8 cellular contexts compared by ENCODE assay signal in the genomic region with DNA sequence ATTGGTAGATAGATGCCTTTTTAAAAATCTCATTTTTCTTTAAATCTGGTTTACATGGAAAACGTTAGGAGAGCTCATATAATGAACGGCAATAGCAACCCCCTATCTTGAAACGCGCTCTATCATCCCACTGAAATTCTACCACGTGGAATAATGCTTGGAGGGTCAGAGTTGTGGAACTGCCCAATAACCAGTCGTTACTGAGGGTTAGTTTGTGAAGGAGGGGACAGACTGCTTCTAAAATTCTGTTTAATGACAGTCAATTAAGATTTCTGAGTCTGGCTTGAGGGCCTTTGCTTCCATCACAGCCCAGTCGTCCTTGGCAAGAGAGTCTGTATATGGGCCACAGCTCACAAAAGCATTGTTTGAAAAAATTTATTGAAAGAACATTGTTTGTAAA. TPM values are rescaled to one million over a fixed set of nuclear protein-coding genes. Genes with fewer than 3 reads are reported as not detected.
DNase-seq lines count a peak whose midpoint lies in the region; ATAC-seq, FAIRE-seq and TF ChIP-seq lines count a peak whose summit lies in the region.
"Had no signal": no experiment of that assay in that cellular context is flagged by ENCODE, and none has a peak within 500 bp of the region (broad histone marks: within the 10 kb centered on the region; RNA-seq: fewer than 3 reads in every experiment).

No MANE protein-coding gene starts in this region.

- WGBS in right cardiac atrium, result 33% methylated on average over 7 of the region's 7 CpGs

- H4K20me1 ChIP-seq in SU-DHL-6 (ENCODE audit: low read depth, low read length) (peaks cover 5% of the 10 kb centered on the region; the same call in 1 of the 2 replicates), MM.1S (ENCODE audit: insufficient read depth, low read length) (no peaks in the 10 kb centered on the region)

- H3K4me1 ChIP-seq in right cardiac atrium (ENCODE audit: control insufficient read depth, insufficient read depth, low read length), result no peaks in the 10 kb centered on the region
- H3K4me1 ChIP-seq in skeletal muscle tissue (ENCODE audit: control insufficient read depth in 3 of 3, insufficient read depth in 3 of 3, low read length in 3 of 3), result peaks cover 0 to 7% (median 2%) of the 10 kb centered on the region in 3 donors
- H3K4me1 ChIP-seq in MM.1S (ENCODE audit: low read length), result peaks cover 19% of the 10 kb centered on the region

- H3K4me2 ChIP-seq in SU-DHL-6 (ENCODE audit: low read depth, low read length, poor library complexity, severe bottlenecking) (peak overlapping the region; percentile 93), MM.1S (ENCODE audit: low read depth, low read length) (no peak overlapping the region)

- intact Hi-C loops in right cardiac atrium (cut with DNase I), result no loop called here

- H3K27me3 ChIP-seq in SU-DHL-6 (ENCODE audit: low read length), result no peaks in the 10 kb centered on the region
- no peaks in the 10 kb centered on the region for H3K27me3 ChIP-seq in right cardiac atrium (ENCODE audit: control insufficient read depth, insufficient read depth)
- peaks cover 64 to 85% (median 64%) of the 10 kb centered on the region in 3 donors for H3K27me3 ChIP-seq in skeletal muscle tissue (ENCODE audit: control insufficient read depth in 3 of 3, insufficient read depth in 3 of 3, low read length in 3 of 3)
- peaks cover 16% of the 10 kb centered on the region; the same call in 1 of the 2 replicates for H3K27me3 ChIP-seq in MM.1S (replicated peaks; ENCODE audit: insufficient read depth, low read length)

- no peaks in the 10 kb centered on the region for H3K9me3 ChIP-seq in SU-DHL-6 (ENCODE audit: insufficient read depth, low read length)
- H3K9me3 ChIP-seq in right cardiac atrium (ENCODE audit: control insufficient read depth, low read length), result no peaks in the 10 kb centered on the region
- H3K9me3 ChIP-seq in skeletal muscle tissue (ENCODE audit: control insufficient read depth in 3 of 3, low read length in 3 of 3), result no peaks in the 10 kb centered on the region
- H3K9me3 ChIP-seq in MM.1S (replicated peaks; ENCODE audit: insufficient read depth, low read length), result no peaks in the 10 kb centered on the region

- no peak for TF ChIP-seq POLR2A in GM12891 (IDR thresholded peaks at IDR 0.05; ENCODE audit: low read depth, low read length)

- H3F3A ChIP-seq in SU-DHL-6 (ENCODE audit: insufficient read depth), result peaks cover 62% of the 10 kb centered on the region
- peaks cover 10% of the 10 kb centered on the region for H3F3A ChIP-seq in MM.1S (ENCODE audit: insufficient read depth, low read length)

- H3K9ac ChIP-seq in SU-DHL-6 (ENCODE audit: low read length), result peak overlapping the region; percentile 85
- H3K9ac ChIP-seq in skeletal muscle tissue (ENCODE audit: low read depth in 1 of 3, low read length in 3 of 3), result peak overlapping the region in 1 of 3 donors; percentile 54
- no peak overlapping the region for H3K9ac ChIP-seq in MM.1S (ENCODE audit: low read length)

- no peak for ATAC-seq in right cardiac atrium

- no peaks in the 10 kb centered on the region for H3K9me2 ChIP-seq in SU-DHL-6 (replicated peaks; ENCODE audit: insufficient read depth, low read length)
- H3K9me2 ChIP-seq in MM.1S (replicated peaks; ENCODE audit: insufficient read depth, low read length), result no peaks in the 10 kb centered on the region

- H3K4me3 ChIP-seq in SU-DHL-6 (ENCODE audit: insufficient read depth, low read length, poor library complexity, severe bottlenecking), result peak overlapping the region; percentile 89
- peak overlapping the region; percentile 42 for H3K4me3 ChIP-seq in right cardiac atrium (ENCODE audit: low read length)
- peak overlapping the region in 2 of 3 donors; percentile 55 to 60 for H3K4me3 ChIP-seq in skeletal muscle tissue (ENCODE audit: low read length in 3 of 3)
- no peak overlapping the region for H3K4me3 ChIP-seq in MM.1S (ENCODE audit: low read length)

- H3K79me2 ChIP-seq in SU-DHL-6 (ENCODE audit: insufficient read depth, low read length), result peaks cover 62% of the 10 kb centered on the region
- peaks cover 8% of the 10 kb centered on the region for H3K79me2 ChIP-seq in MM.1S (ENCODE audit: low read length)

- peak; percentile 16 for FAIRE-seq in GM12891 (lab: Jason Lieb, UNC)

- TF ChIP-seq CTCF in SU-DHL-6 (IDR thresholded peaks at IDR 0.05; ENCODE audit: insufficient read depth, low read length, poor library complexity, severe bottlenecking), result no peak
- TF ChIP-seq CTCF in MM.1S (IDR thresholded peaks at IDR 0.05; ENCODE audit: low read length), result no peak

- H3K36me3 ChIP-seq in SU-DHL-6 (ENCODE audit: low read length) (peaks cover 35% of the 10 kb centered on the region), skeletal muscle tissue (ENCODE audit: control insufficient read depth in 3 of 3, insufficient read depth in 3 of 3, low read length in 3 of 3) (no peaks in the 10 kb centered on the region), MM.1S (replicated peaks; ENCODE audit: insufficient read depth, low read length) (no peaks in the 10 kb centered on the region)

- H2AFZ ChIP-seq in SU-DHL-6 (ENCODE audit: low read depth, low read length, severe bottlenecking) (no peak overlapping the region), MM.1S (ENCODE audit: low read length) (no peak overlapping the region)

- H3K27ac ChIP-seq in SU-DHL-6 (ENCODE audit: low read depth, low read length) (peak overlapping the region; percentile 98), right cardiac atrium (ENCODE audit: low read length) (no peak overlapping the region), skeletal muscle tissue (ENCODE audit: low read depth, low read length) (no peak overlapping the region), MM.1S (ENCODE audit: low read length) (no peak overlapping the region)

- DNase-seq in GM12891 (ENCODE audit: insufficient read length, low spot score) (no peak), right cardiac atrium (no peak), MM.1S (no peak), AG20443 (ENCODE audit: low spot score) (no peak), 8988T (no peak)
- DNase-seq: NCI-H2227 treated with DMSO at 0.1 percent for 48 hours had no signal

TF ChIP-seq in GM12891, 5 proteins besides CTCF, POLR2A, EP300 and RAD21:
- TF ChIP-seq POU2F2 (IDR thresholded peaks at IDR 0.05; ENCODE audit: low read depth, low read length), result no peak
- TF ChIP-seq PAX5 (IDR thresholded peaks at IDR 0.05; ENCODE audit: insufficient read depth, low read length, severe bottlenecking), result no peak
- TF ChIP-seq SPI1 (IDR thresholded peaks at IDR 0.05; ENCODE audit: low read depth, low read length), result no peak
- TF ChIP-seq TAF1 (IDR thresholded peaks at IDR 0.05; ENCODE audit: low read depth, low read length), result no peak
- no peak for TF ChIP-seq POLR2AphosphoS5 (IDR thresholded peaks at IDR 0.05; ENCODE audit: low read depth, low read length)

RNA-seq across cellular contexts. Expression of a gene that starts 0.5 kb away (rescaled TPM):
- polyA plus RNA-seq in GM12891 (2012; ENCODE audit: low read depth, missing spikeins), result 111 TPM
- total RNA-seq in right cardiac atrium (1 to 10 TPM; 5.0 to 9.2 (median 5.9) TPM), skeletal muscle tissue (19.8 TPM)
- 1.6 TPM for polyA plus RNA-seq in right cardiac atrium
